Comparison of ENCODE assay signal across 7 cellular contexts in genomic region chr6:114011486-114011885, GRCh38. TPM values are rescaled to one million over a fixed set of nuclear protein-coding genes. Genes with fewer than 3 reads are reported as not detected.
A peak's percentile ranks its signal among the peaks of the same experiment; 100 is the strongest.
DNase-seq lines count a peak whose midpoint lies in the region; ATAC-seq and TF ChIP-seq lines count a peak whose summit lies in the region.
"Not testable (repeated sequence)": the region's sequence is repeated elsewhere in the genome, so short reads cannot be mapped to it uniquely, and the experiment has no call there.

No MANE protein-coding gene starts in this region.

- POLR2A ChIA-PET in HCT116 (lab: Charles Lee); activated CD4-positive, alpha-beta memory T cell treated with anti-CD3 and anti-CD28 coated beads for 36 hours (lab: Charles Lee): not testable (repeated sequence)

- H3K79me2 ChIP-seq in HCT116 (ENCODE audit: insufficient read depth, low read length), result not testable (repeated sequence)

- not testable (repeated sequence) for H4K20me1 ChIP-seq in HCT116 (ENCODE audit: insufficient read depth)

- not testable (repeated sequence) for H4K91ac ChIP-seq in mesenchymal stem cell (ENCODE audit: low read length)

- CTCF ChIA-PET in HCT116 (lab: Charles Lee); activated CD4-positive, alpha-beta memory T cell treated with anti-CD3 and anti-CD28 coated beads for 36 hours (lab: Charles Lee); activated naive CD4-positive, alpha-beta T cell treated with anti-CD3 and anti-CD28 coated beads for 36 hours (lab: Charles Lee): not testable (repeated sequence)

- not testable (repeated sequence) for H3K4ac ChIP-seq in mesenchymal stem cell (ENCODE audit: low read depth in 1 of 2, low read length in 2 of 2)

- not testable (repeated sequence) for H2BK5ac ChIP-seq in mesenchymal stem cell (ENCODE audit: low read depth, low read length, poor library complexity, severe bottlenecking)

- H3K27me3 ChIP-seq in HCT116 (ENCODE audit: insufficient read depth, low read length); SJCRH30; mesenchymal stem cell (ENCODE audit: control insufficient read depth in 1 of 2, insufficient read depth in 1 of 2, low read length in 2 of 2): not testable (repeated sequence)

- BruUV-seq in HCT116 (replicated peaks; lab: Mats Ljungman, UMichigan), result not testable (repeated sequence)

- not testable (repeated sequence) for H2AK5ac ChIP-seq in mesenchymal stem cell (ENCODE audit: low read length, severe bottlenecking)

- H3K36me3 Mint-ChIP-seq in activated CD4-positive, alpha-beta memory T cell treated with anti-CD3 and anti-CD28 coated beads for 36 hours; activated naive CD4-positive, alpha-beta T cell treated with anti-CD3 and anti-CD28 coated beads for 36 hours (ENCODE audit: low read depth); progenitor cell of endocrine pancreas (ENCODE audit: insufficient read depth): not testable (repeated sequence)

- H3K4me3 Mint-ChIP-seq in activated CD4-positive, alpha-beta memory T cell treated with anti-CD3 and anti-CD28 coated beads for 36 hours; activated naive CD4-positive, alpha-beta T cell treated with anti-CD3 and anti-CD28 coated beads for 36 hours: not testable (repeated sequence)
- peak overlapping the region; percentile 8 for H3K4me3 Mint-ChIP-seq in progenitor cell of endocrine pancreas (ENCODE audit: low read depth)

- peak overlapping the region; percentile 75 for H3K27ac Mint-ChIP-seq in activated CD4-positive, alpha-beta memory T cell treated with anti-CD3 and anti-CD28 coated beads for 36 hours
- H3K27ac Mint-ChIP-seq in activated naive CD4-positive, alpha-beta T cell treated with anti-CD3 and anti-CD28 coated beads for 36 hours, result peak overlapping the region; percentile 61
- peak overlapping the region; percentile 89 for H3K27ac Mint-ChIP-seq in progenitor cell of endocrine pancreas

- H2AFZ ChIP-seq in HCT116 (ENCODE audit: low read depth, low read length, poor library complexity, severe bottlenecking); mesenchymal stem cell (ENCODE audit: low read depth, low read length): not testable (repeated sequence)

- H2BK120ac ChIP-seq in mesenchymal stem cell (ENCODE audit: low read depth, low read length), result not testable (repeated sequence)

- peak overlapping the region; percentile 45 for H4K8ac ChIP-seq in mesenchymal stem cell (ENCODE audit: low read length)

- not testable (repeated sequence) for H3K9me2 ChIP-seq in HCT116 (ENCODE audit: insufficient read depth)

- peaks cover 19% of the 10 kb centered on the region for H3K4me1 Mint-ChIP-seq in activated CD4-positive, alpha-beta memory T cell treated with anti-CD3 and anti-CD28 coated beads for 36 hours (ENCODE audit: low read depth)
- peaks cover 18% of the 10 kb centered on the region for H3K4me1 Mint-ChIP-seq in activated naive CD4-positive, alpha-beta T cell treated with anti-CD3 and anti-CD28 coated beads for 36 hours (ENCODE audit: low read depth)
- H3K4me1 Mint-ChIP-seq in progenitor cell of endocrine pancreas (ENCODE audit: low read depth), result peaks cover 15% of the 10 kb centered on the region

- RAD21 ChIA-PET in HCT116 (lab: Charles Lee; ENCODE audit: low non-redundant PET in 1 of 2, low total read pairs in 2 of 2, uncharacterized antibody in 2 of 2, unreplicated experiment in 2 of 2), result not testable (repeated sequence)

- H3K14ac ChIP-seq in mesenchymal stem cell (ENCODE audit: low read length in 2 of 2), result not testable (repeated sequence)

- intact Hi-C loops in HCT116 (cut with micrococcal nuclease); activated CD4-positive, alpha-beta memory T cell treated with anti-CD3 and anti-CD28 coated beads for 36 hours (cut with micrococcal nuclease); activated naive CD4-positive, alpha-beta T cell treated with anti-CD3 and anti-CD28 coated beads for 36 hours (cut with micrococcal nuclease): not testable (repeated sequence)

- DNase-seq in HCT116 (ENCODE audit: low read depth, low spot score); epithelial cell of prostate (ENCODE audit: low read depth, low spot score); progenitor cell of endocrine pancreas (ENCODE audit: low spot score, unreplicated experiment): not testable (repeated sequence)
- DNase-seq in SJCRH30, result peak; percentile 17 to 39
- peak; percentile 19 for DNase-seq in activated CD4-positive, alpha-beta memory T cell treated with anti-CD3 and anti-CD28 coated beads for 36 hours
- DNase-seq in activated naive CD4-positive, alpha-beta T cell treated with anti-CD3 and anti-CD28 coated beads for 36 hours, result peak; percentile 31
- DNase-seq in mesenchymal stem cell, result peak; percentile 61

- H3K9me3 ChIP-seq in HCT116 (ENCODE audit: control insufficient read depth in 1 of 2, insufficient read depth in 1 of 2, low read depth in 1 of 2, low read length in 2 of 2); SJCRH30 (replicated peaks); mesenchymal stem cell (ENCODE audit: control insufficient read depth, low read length): not testable (repeated sequence)

- H3K23ac ChIP-seq in mesenchymal stem cell (ENCODE audit: low read length in 2 of 2), result not testable (repeated sequence)

- H3K4me3 ChIP-seq in HCT116 (replicated peaks in 1 of 2; ENCODE audit: low read depth in 1 of 2, low read length in 2 of 2); SJCRH30; mesenchymal stem cell (ENCODE audit: insufficient read depth in 1 of 2, low read depth in 1 of 2, low read length in 2 of 2): not testable (repeated sequence)

- not testable (repeated sequence) for H3K79me1 ChIP-seq in mesenchymal stem cell (replicated peaks; ENCODE audit: low read length, poor library complexity, severe bottlenecking)

- H3K9ac ChIP-seq in HCT116 (ENCODE audit: low read length); mesenchymal stem cell (ENCODE audit: low read length): not testable (repeated sequence)

- peaks cover 12 to 37% of the 10 kb centered on the region in 2 experiments for H3K4me1 ChIP-seq in HCT116 (ENCODE audit: control insufficient read depth in 1 of 2, insufficient read depth in 2 of 2, low read length in 2 of 2)
- peaks cover 31% of the 10 kb centered on the region for H3K4me1 ChIP-seq in SJCRH30
- not testable (repeated sequence) for H3K4me1 ChIP-seq in mesenchymal stem cell (ENCODE audit: control insufficient read depth, insufficient read depth, low read depth, low read length)

- H2BK15ac ChIP-seq in mesenchymal stem cell (ENCODE audit: low read depth, poor library complexity, severe bottlenecking), result not testable (repeated sequence)

- H3K18ac ChIP-seq in mesenchymal stem cell (ENCODE audit: low read depth in 1 of 2, low read length in 2 of 2), result not testable (repeated sequence)

- not testable (repeated sequence) for TF ChIP-seq RAD21 in HCT116 (IDR thresholded peaks at IDR 0.05; ENCODE audit: low read depth)

- not testable (repeated sequence) for H3K36me3 ChIP-seq in HCT116 (ENCODE audit: control insufficient read depth in 1 of 2, insufficient read depth in 2 of 2, low read length in 2 of 2); SJCRH30; mesenchymal stem cell (ENCODE audit: control insufficient read depth in 1 of 2, insufficient read depth in 2 of 2, low read depth in 1 of 2, low read length in 2 of 2)

- 34% methylated on average over 6 of the region's 7 CpGs for WGBS in mesenchymal stem cell

- H3K9me3 Mint-ChIP-seq in activated CD4-positive, alpha-beta memory T cell treated with anti-CD3 and anti-CD28 coated beads for 36 hours; activated naive CD4-positive, alpha-beta T cell treated with anti-CD3 and anti-CD28 coated beads for 36 hours; progenitor cell of endocrine pancreas (ENCODE audit: low read depth): not testable (repeated sequence)

- not testable (repeated sequence) for TF ChIP-seq POLR2A in HCT116 (IDR thresholded peaks at IDR 0.05; ENCODE audit: borderline replicate concordance, extremely low read depth, insufficient read depth, insufficient read length)

- H2BK12ac ChIP-seq in mesenchymal stem cell (ENCODE audit: low read length in 2 of 2), result not testable (repeated sequence)

- not testable (repeated sequence) for H3K4me2 ChIP-seq in HCT116 (ENCODE audit: low read length); mesenchymal stem cell (ENCODE audit: low read length, poor library complexity, severe bottlenecking)

- H3K27me3 Mint-ChIP-seq in activated CD4-positive, alpha-beta memory T cell treated with anti-CD3 and anti-CD28 coated beads for 36 hours; activated naive CD4-positive, alpha-beta T cell treated with anti-CD3 and anti-CD28 coated beads for 36 hours (ENCODE audit: low read depth); progenitor cell of endocrine pancreas: not testable (repeated sequence)

- H3K27ac ChIP-seq in HCT116 (ENCODE audit: low read depth, low read length); mesenchymal stem cell (ENCODE audit: low read length, poor library complexity, severe bottlenecking): not testable (repeated sequence)
- H3K27ac ChIP-seq in SJCRH30 (peak overlapping the region; percentile 46; the same call in 1 of the 2 replicates), epithelial cell of prostate (peak overlapping the region; percentile 8)

- not testable (repeated sequence) for TF ChIP-seq CTCF in HCT116 (IDR thresholded peaks at IDR 0.05 in 2 of 3, conservative IDR thresholded peaks at IDR 0.05 in 1 of 3; ENCODE audit: borderline replicate concordance in 1 of 3, insufficient read depth in 1 of 3, low read depth in 2 of 3, low read length in 2 of 3); progenitor cell of endocrine pancreas (IDR thresholded peaks at IDR 0.05; ENCODE audit: unreplicated experiment)

- 0 out of 2 replicates have a peak, but pooled peaks have one; percentile 12 for ATAC-seq in HCT116

RNA-seq across cellular contexts. Expression of gene HDAC2, which starts 40.5 kb away (rescaled TPM):
- total RNA-seq in HCT116 (2021; ENCODE audit: unreplicated experiment) (153 TPM), progenitor cell of endocrine pancreas (287 and 289 TPM in 2 replicates)
- polyA plus RNA-seq in HCT116 (2012), result 106 and 140 TPM in 2 replicates
- total RNA-seq in SJCRH30 (2014; rRNA removed; shearing (Covaris generic)), result 331 and 358 TPM in 2 replicates
- 10 to 100 TPM; 93.7 to 95.1 TPM for total RNA-seq in activated CD4-positive, alpha-beta memory T cell treated with anti-CD3 and anti-CD28 coated beads for 36 hours
- 10 to 100 TPM; 75.8 to 82.3 TPM for total RNA-seq in activated naive CD4-positive, alpha-beta T cell treated with anti-CD3 and anti-CD28 coated beads for 36 hours
- polyA plus RNA-seq in mesenchymal stem cell (2013, experiment 1 of 2), result 68.6 TPM
- polyA plus RNA-seq in mesenchymal stem cell (2013, experiment 2 of 2), result 75.4 TPM
